In genomic region chr1:40530735-40531380, GRCh38 we compare ENCODE assay signal across 8 cellular contexts. TPM values are rescaled to one million over a fixed set of nuclear protein-coding genes. Genes with fewer than 3 reads are reported as not detected.
DNase-seq lines count a peak whose midpoint lies in the region; ATAC-seq and TF ChIP-seq lines count a peak whose summit lies in the region.

No MANE protein-coding gene starts in this region.

- H3K27me3 Mint-ChIP-seq in neural progenitor cell (ENCODE audit: insufficient read depth, low read depth) = no peaks in the 10 kb centered on the region

- H3K9ac ChIP-seq in neural progenitor cell = peak overlapping the region; percentile 56

- H3K27ac Mint-ChIP-seq in neural progenitor cell = peak overlapping the region; percentile 38

- no peaks in the 10 kb centered on the region for H3K36me3 ChIP-seq in neural progenitor cell

- H3K9me3 ChIP-seq in neural progenitor cell (ENCODE audit: low read depth) = peaks cover 2% of the 10 kb centered on the region

- H3K4me3 ChIP-seq in AG09309 (ENCODE audit: control insufficient read depth, low read depth, low read length) = peak overlapping the region; percentile 63
- H3K4me3 ChIP-seq in epithelial cell of proximal tubule (ENCODE audit: low read depth, low read length) = peak overlapping the region; percentile 80
- H3K4me3 ChIP-seq in neural progenitor cell = peak overlapping the region; percentile 79

- peak overlapping the region; percentile 93 for H2AFZ ChIP-seq in neural progenitor cell (replicated peaks)

- H3K4me3 Mint-ChIP-seq in neural progenitor cell = peak overlapping the region; percentile 98

- H3F3A ChIP-seq in neural progenitor cell (ENCODE audit: low read depth) = no peaks in the 10 kb centered on the region

- H3K4me1 Mint-ChIP-seq in neural progenitor cell = peaks cover 14% of the 10 kb centered on the region

- H3K27ac ChIP-seq in neural progenitor cell = no peak overlapping the region

- peak; percentile 11 for ATAC-seq in GM19023 (IDR thresholded peaks at IDR 0.05; ENCODE audit: unreplicated experiment)
- no peak for ATAC-seq in HG03108 (IDR thresholded peaks at IDR 0.05; ENCODE audit: unreplicated experiment)
- no peak for ATAC-seq in HG03442 (IDR thresholded peaks at IDR 0.05; ENCODE audit: unreplicated experiment)

- no peaks in the 10 kb centered on the region for H3K27me3 ChIP-seq in neural progenitor cell

- peaks cover 15% of the 10 kb centered on the region for H3K9me3 Mint-ChIP-seq in neural progenitor cell

- H3K79me2 ChIP-seq in neural progenitor cell (ENCODE audit: low read depth) = no peaks in the 10 kb centered on the region

- H4K20me1 ChIP-seq in neural progenitor cell (ENCODE audit: low read depth) = no peaks in the 10 kb centered on the region

- H3K36me3 Mint-ChIP-seq in neural progenitor cell = peaks cover 7% of the 10 kb centered on the region

- DNase-seq in AG09309 (ENCODE audit: low read depth) = no peak
- peak; percentile 56 for DNase-seq in RKO (ENCODE audit: low spot score)
- DNase-seq in epithelial cell of proximal tubule (ENCODE audit: low read depth) = no peak
- no peak for DNase-seq in neural progenitor cell (ENCODE audit: low spot score)
- no peak for DNase-seq in NK-92 treated with Interleukin-12 subunit alpha and Interleukin-12 subunit beta, amount 100 ng/mL, for 24 hours (lab: John Stamatoyannopoulos, UW)

- H3K4me1 ChIP-seq in neural progenitor cell = peaks cover 3% of the 10 kb centered on the region

- TF ChIP-seq CTCF in AG09309 (IDR thresholded peaks at IDR 0.05; ENCODE audit: control insufficient read depth, insufficient read depth, low read depth, low read length, missing control alignments) (no peak), epithelial cell of proximal tubule (conservative IDR thresholded peaks at IDR 0.05; ENCODE audit: low read depth, low read length) (no peak), neural progenitor cell (IDR thresholded peaks at IDR 0.05) (no peak)

- H3K4me2 ChIP-seq in neural progenitor cell = peak overlapping the region; percentile 82

RNA-seq across cellular contexts. Expression of gene ZNF684, which starts 0.6 kb away (rescaled TPM):
- total RNA-seq in epithelial cell of proximal tubule (3.9 and 4.8 TPM in 2 replicates), neural progenitor cell (ENCODE audit: low replicate concordance) (5.8 and 7.6 TPM in 2 replicates)

RNA-seq across cellular contexts. Expression of gene EXO5, which starts 22.3 kb away (rescaled TPM):
- total RNA-seq in epithelial cell of proximal tubule (6.9 and 7.3 TPM in 2 replicates), neural progenitor cell (ENCODE audit: low replicate concordance) (11.9 and 12.6 TPM in 2 replicates)

RNA-seq across cellular contexts. Expression of gene ZFP69, which starts 53.8 kb away (rescaled TPM):
- total RNA-seq in epithelial cell of proximal tubule (0.58 and 2.6 TPM in 2 replicates), neural progenitor cell (ENCODE audit: low replicate concordance) (6.0 and 8.9 TPM in 2 replicates)
